In genomic region chr17:65122836-65123756, GRCh38 we compare ENCODE assay signal across 8 cellular contexts. TPM values are rescaled to one million over a fixed set of nuclear protein-coding genes. Genes with fewer than 3 reads are reported as not detected.
DNase-seq lines count a peak whose midpoint lies in the region; ATAC-seq and TF ChIP-seq lines count a peak whose summit lies in the region.

No MANE protein-coding gene starts in this region.

- H3K79me2 ChIP-seq in SK-N-SH (ENCODE audit: insufficient read depth) (no peaks in the 10 kb centered on the region), osteoblast (ENCODE audit: insufficient read depth, low read length) (no peaks in the 10 kb centered on the region)

- H3K4me2 ChIP-seq in SK-N-SH (peak overlapping the region; percentile 67), osteoblast (ENCODE audit: insufficient read depth, low read length) (peak overlapping the region; percentile 89)

- H4K20me1 ChIP-seq in SK-N-SH (ENCODE audit: insufficient read depth) (no peaks in the 10 kb centered on the region), osteoblast (ENCODE audit: insufficient read depth, low read length) (no peaks in the 10 kb centered on the region)

- CTCF ChIA-PET in HEK293 (lab: Yijun Ruan, JAX) = interaction anchor here (0.5 to 2.3 kb wide), 8 partner anchors 14 to 1362 kb away, joined by 3 to 14 read pairs (median 4); partner anchors contain the start of gene RGS9
- CTCF ChIA-PET in SK-N-SH (lab: Yijun Ruan, JAX) = interaction anchor here (0.6 to 2.5 kb wide), 14 partner anchors 11 to 204 kb away, joined by 3 to 28 read pairs (median 4); partner anchors contain the start of genes LRRC37A3 and RGS9

- TF ChIP-seq POLR2A in testis (IDR thresholded peaks at IDR 0.05) = no peak

- in situ Hi-C loops in G401 (cut with HindIII; ENCODE audit: low sequenced_read_pairs) = no loop called here

- H3K9me3 Mint-ChIP-seq in activated naive CD4-positive, alpha-beta T cell treated with anti-CD3 and anti-CD28 coated beads, Interleukin-2, amount 50 U/mL, for 72 hours = peaks cover 0 to 4% of the 10 kb centered on the region in 2 donors

- WGBS in SK-N-SH (ENCODE audit: low lambda C conversion rate) = 13% methylated on average over 31 of the region's 55 CpGs
- WGBS in testis, 2 donors = 4 to 5% methylated on average over 29 to 55 of the region's 55 CpGs

- TF ChIP-seq CTCF in HEK293 (tag by site-specific recombination; IDR thresholded peaks at IDR 0.05) = no peak
- TF ChIP-seq CTCF in SK-N-SH (IDR thresholded peaks at IDR 0.05) = no peak
- TF ChIP-seq CTCF in osteoblast (IDR thresholded peaks at IDR 0.05; ENCODE audit: extremely low read depth, low read depth, low read length) = no peak
- no peak for TF ChIP-seq CTCF in testis (IDR thresholded peaks at IDR 0.05)

- H2AFZ ChIP-seq in SK-N-SH (ENCODE audit: low read depth) (peak overlapping the region; percentile 94), osteoblast (ENCODE audit: low read length) (peak overlapping the region; percentile 98)

- peaks cover 11% of the 10 kb centered on the region for H3F3A ChIP-seq in SK-N-SH (replicated peaks; ENCODE audit: insufficient read depth)

- TF ChIP-seq EP300 in SK-N-SH (IDR thresholded peaks at IDR 0.05; ENCODE audit: borderline replicate concordance in 1 of 2, low read depth in 1 of 2, low read length in 1 of 2) = no peak

- no peaks in the 10 kb centered on the region; the same call in 1 of the 2 replicates for H3K9me3 ChIP-seq in HEK293 (ENCODE audit: control insufficient read depth, insufficient read depth, low read depth, low read length)
- H3K9me3 ChIP-seq in SK-N-SH = no peaks in the 10 kb centered on the region
- H3K9me3 ChIP-seq in osteoblast (ENCODE audit: low read depth, low read length) = no peaks in the 10 kb centered on the region
- H3K9me3 ChIP-seq in testis = no peaks in the 10 kb centered on the region

- H3K4me1 ChIP-seq in HEK293 (ENCODE audit: control insufficient read depth, insufficient read depth, low read length) (no peaks in the 10 kb centered on the region), SK-N-SH (ENCODE audit: control insufficient read depth in 1 of 2, insufficient read depth in 2 of 2, low read depth in 1 of 2, low read length in 1 of 2) (peaks cover 8% of the 10 kb centered on the region in 2 experiments; a peak in 3 of 4 replicates), osteoblast (ENCODE audit: insufficient read depth, low read length) (peaks cover 11% of the 10 kb centered on the region), testis (peaks cover 7% of the 10 kb centered on the region)

- TF ChIP-seq RAD21 in SK-N-SH (IDR thresholded peaks at IDR 0.05; ENCODE audit: low read length) = 0 out of 2 replicates have a peak, but pooled peaks have one; percentile 25

- peak overlapping the region; percentile 43 to 99 for H3K27ac Mint-ChIP-seq in activated naive CD4-positive, alpha-beta T cell treated with anti-CD3 and anti-CD28 coated beads, Interleukin-2, amount 50 U/mL, for 72 hours

- H3K36me3 ChIP-seq in HEK293 (ENCODE audit: control insufficient read depth in 2 of 2, insufficient read depth in 1 of 2, low read length in 2 of 2) (no peaks in the 10 kb centered on the region), SK-N-SH (replicated peaks in 1 of 2; ENCODE audit: control insufficient read depth in 1 of 2, insufficient read depth in 2 of 2, low read length in 1 of 2) (no peaks in the 10 kb centered on the region), osteoblast (ENCODE audit: insufficient read depth, low read length) (no peaks in the 10 kb centered on the region), testis (ENCODE audit: low read depth, missing control alignments) (no peaks in the 10 kb centered on the region)

- POLR2A ChIA-PET in HEK293 (lab: Yijun Ruan, JAX) = interaction anchor here (0.6 to 1.3 kb wide), 14 partner anchors 14 to 1822 kb away, joined by 3 to 7 read pairs (median 4); no protein-coding TSS in a partner anchor
- POLR2A ChIA-PET in SK-N-SH (lab: Yijun Ruan, JAX) = interaction anchor here (0.6 to 1.9 kb wide), 15 partner anchors 9 to 632 kb away, joined by 3 to 10 read pairs (median 4); partner anchors contain the start of genes LRRC37A3 and RGS9

- peaks cover 0 to 5% of the 10 kb centered on the region in 2 donors for H3K36me3 Mint-ChIP-seq in activated naive CD4-positive, alpha-beta T cell treated with anti-CD3 and anti-CD28 coated beads, Interleukin-2, amount 50 U/mL, for 72 hours

- H3K4me3 ChIP-seq in HEK293 (ENCODE audit: low read depth, low read length) (peak overlapping the region; percentile 61), SK-N-SH (ENCODE audit: low read depth in 2 of 2, low read length in 1 of 2) (peak overlapping the region; percentile 51 to 70), osteoblast (ENCODE audit: insufficient read depth, low read length) (peak overlapping the region; percentile 78), testis (peak overlapping the region; percentile 68 to 87)

- peak; percentile 52 to 78 for ATAC-seq in activated naive CD4-positive, alpha-beta T cell treated with anti-CD3 and anti-CD28 coated beads, Interleukin-2, amount 50 U/mL, for 72 hours

- intact Hi-C loops in head of caudate nucleus (cut with DNase I) = no loop called here
- intact Hi-C loops in testis (cut with DNase I; ENCODE audit: low total_unique reads) = no loop called here

- H3K9me2 ChIP-seq in SK-N-SH = no peaks in the 10 kb centered on the region

- H3K27me3 ChIP-seq in SK-N-SH (ENCODE audit: insufficient read depth) (no peaks in the 10 kb centered on the region; the same call in 1 of the 2 replicates), osteoblast (ENCODE audit: insufficient read depth, low read length) (peaks cover 10% of the 10 kb centered on the region), testis (no peaks in the 10 kb centered on the region)

- H3K9ac ChIP-seq in SK-N-SH = peak overlapping the region; percentile 82

- peak overlapping the region; percentile 4; the same call in 1 of the 2 replicates for H3K27ac ChIP-seq in HEK293 (ENCODE audit: extremely low read depth, low read depth, low read length)
- peak overlapping the region; percentile 57 to 90 for H3K27ac ChIP-seq in SK-N-SH (ENCODE audit: low read depth in 2 of 2, low read length in 1 of 2)
- peak overlapping the region; percentile 80 for H3K27ac ChIP-seq in osteoblast (ENCODE audit: low read depth, low read length)
- H3K27ac ChIP-seq in testis = peak overlapping the region; percentile 90 to 91

- DNase-seq in G401 (ENCODE audit: low spot score) (peak; percentile 89), MV-4-11 (lab: John Stamatoyannopoulos, UW) (peak; percentile 91), SK-N-SH (peak; percentile 95), head of caudate nucleus (peak; percentile 68 to 94 (median 84)), osteoblast (ENCODE audit: insufficient read length, low spot score, missing footprints) (peak; percentile 94), testis (peak; percentile 91)
- DNase-seq in activated naive CD4-positive, alpha-beta T cell treated with anti-CD3 and anti-CD28 coated beads, Interleukin-2, amount 50 U/mL, for 72 hours (ENCODE audit: low spot score in 2 of 2) = peak; percentile 78 to 79

TF ChIP-seq in HEK293, 187 proteins besides CTCF, POLR2A, EP300 and RAD21 (continues in another document):
- TF ChIP-seq ZNF114 (tag by site-specific recombination; IDR thresholded peaks at IDR 0.05) = no peak
- no peak for TF ChIP-seq ZNF184 (tag by site-specific recombination; IDR thresholded peaks at IDR 0.05)
- TF ChIP-seq ZFHX2 (tag by site-specific recombination; conservative IDR thresholded peaks at IDR 0.05) = no peak
- TF ChIP-seq ZBTB20 (tag by site-specific recombination; IDR thresholded peaks at IDR 0.05) = no peak
- TF ChIP-seq ZFP37 (tag by site-specific recombination; IDR thresholded peaks at IDR 0.05) = no peak
- no peak for TF ChIP-seq ZNF274 (IDR thresholded peaks at IDR 0.05; ENCODE audit: low read length)
- TF ChIP-seq ZNF274 (tag by site-specific recombination; IDR thresholded peaks at IDR 0.05; ENCODE audit: borderline replicate concordance) = no peak
- no peak for TF ChIP-seq ZNF157 (tag by site-specific recombination; IDR thresholded peaks at IDR 0.05)

TF ChIP-seq in SK-N-SH, 30 proteins besides CTCF, POLR2A, EP300 and RAD21 (continues in another document):
- TF ChIP-seq TAF1 (IDR thresholded peaks at IDR 0.05; ENCODE audit: borderline replicate concordance, low read depth, low read length) = peak; percentile 97
- no peak for TF ChIP-seq TCF12 (IDR thresholded peaks at IDR 0.05)
- TF ChIP-seq, protein P1, sequence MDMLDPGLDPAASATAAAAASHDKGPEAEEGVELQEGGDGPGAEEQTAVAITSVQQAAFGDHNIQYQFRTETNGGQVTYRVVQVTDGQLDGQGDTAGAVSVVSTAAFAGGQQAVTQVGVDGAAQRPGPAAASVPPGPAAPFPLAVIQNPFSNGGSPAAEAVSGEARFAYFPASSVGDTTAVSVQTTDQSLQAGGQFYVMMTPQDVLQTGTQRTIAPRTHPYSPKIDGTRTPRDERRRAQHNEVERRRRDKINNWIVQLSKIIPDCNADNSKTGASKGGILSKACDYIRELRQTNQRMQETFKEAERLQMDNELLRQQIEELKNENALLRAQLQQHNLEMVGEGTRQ (IDR thresholded peaks at IDR 0.05; ENCODE audit: borderline replicate concordance, low read depth, low read length) = no peak
- no peak for TF ChIP-seq NRF1 (IDR thresholded peaks at IDR 0.05; ENCODE audit: low read depth, low read length)
- peak; percentile 81 for TF ChIP-seq GABPA (IDR thresholded peaks at IDR 0.05; ENCODE audit: low read depth)
- no peak for TF ChIP-seq RXRA (IDR thresholded peaks at IDR 0.05; ENCODE audit: borderline replicate concordance, low read depth)
- TF ChIP-seq FOSL2 (IDR thresholded peaks at IDR 0.05; ENCODE audit: borderline replicate concordance, low read depth) = no peak
- TF ChIP-seq EZH2phosphoT487 (IDR thresholded peaks at IDR 0.05; ENCODE audit: borderline replicate concordance, low read depth) = no peak
- TF ChIP-seq SIN3A (IDR thresholded peaks at IDR 0.05; ENCODE audit: borderline replicate concordance, low read depth, low read length) = peak; percentile 11; the same call in 1 of the 2 replicates
- peak; percentile 38; the same call in 1 of the 2 replicates for TF ChIP-seq TEAD4 (IDR thresholded peaks at IDR 0.05; ENCODE audit: borderline replicate concordance, insufficient read depth)

RNA-seq across cellular contexts. Expression of gene RGS9, which starts 14.1 kb away (rescaled TPM):
- total RNA-seq in G401 (2014; rRNA removed; shearing (Covaris generic)) = 15.4 and 22.8 TPM in 2 replicates
- polyA plus RNA-seq in SK-N-SH (2012; rRNA removed) (1.3 and 1.4 TPM in 2 replicates), testis (ENCODE audit: insufficient read depth, low read depth, low replicate concordance) (4.6 TPM)
- polyA plus RNA-seq in SK-N-SH (2012; cell fraction: cytosol; rRNA removed) = 1.6 and 1.9 TPM in 2 replicates
- 0.79 and 0.94 TPM in 2 replicates for polyA plus RNA-seq in SK-N-SH (2012; cell fraction: nucleus; rRNA removed)
- 1 to 10 TPM; 1.1 to 1.7 TPM for total RNA-seq in activated naive CD4-positive, alpha-beta T cell treated with anti-CD3 and anti-CD28 coated beads, Interleukin-2, amount 50 U/mL, for 72 hours
- total RNA-seq in osteoblast (0.36 and 0.59 TPM in 2 replicates), testis (1 to 10 TPM; 5.7 to 7.9 TPM)

Comparison
In these comparisons a context has a peak if more than half of its experiments do, and no peak if none do; other contexts are left out.
1. Peak in every context shown above with its lines: DNase-seq, ATAC-seq, H3K4me3 ChIP-seq and H3K27ac ChIP-seq.
2. H3K27ac ChIP-seq: peak in every context shown above with its lines; median percentile 90 in testis; 80 in osteoblast; 74 in SK-N-SH; 4 in HEK293.